In genomic region chr13:37925878-37926473, GRCh38 we compare ENCODE assay signal across 35 cellular contexts. TPM values are rescaled to one million over a fixed set of nuclear protein-coding genes. Genes with fewer than 3 reads are reported as not detected.
"Had no signal": no experiment of that assay in that cellular context is flagged by ENCODE, and none has a peak within 500 bp of the region (broad histone marks: within the 10 kb centered on the region; RNA-seq: fewer than 3 reads in every experiment).

No MANE protein-coding gene starts in this region.

- H3K4me1 ChIP-seq: ascending aorta, Peyer's patch had no signal

- H3K9ac ChIP-seq: KMS-11 had no signal

- H3K4me3 ChIP-seq: ascending aorta, Peyer's patch had no signal

- H3K36me3 ChIP-seq: ascending aorta, Peyer's patch had no signal

- H3K9me3 Mint-ChIP-seq: activated CD4-positive, alpha-beta memory T cell treated with anti-CD3 and anti-CD28 coated beads for 36 hours; activated naive CD8-positive, alpha-beta T cell treated with anti-CD3 and anti-CD28 coated beads for 36 hours had no signal

- H3K4me3 Mint-ChIP-seq: activated B cell treated with CpG ODN at 0.5 μM for 24 hours; activated CD4-positive, alpha-beta memory T cell treated with anti-CD3 and anti-CD28 coated beads for 36 hours; activated CD8-positive, alpha-beta memory T cell treated with anti-CD3 and anti-CD28 coated beads, Interleukin-2, amount 10 ng/mL, durations not matched to agents 7 days and 5 days; activated naive CD8-positive, alpha-beta T cell treated with anti-CD3 and anti-CD28 coated beads for 36 hours had no signal

- H3K27me3 ChIP-seq: ascending aorta, Peyer's patch had no signal

- H3K27ac ChIP-seq: ascending aorta, KMS-11, Peyer's patch, VCaP had no signal

- H3K4me2 ChIP-seq: KMS-11 had no signal

- H3K4me1 Mint-ChIP-seq: activated B cell treated with CpG ODN at 0.5 μM for 24 hours; activated CD8-positive, alpha-beta memory T cell treated with anti-CD3 and anti-CD28 coated beads, Interleukin-2, amount 10 ng/mL, durations not matched to agents 7 days and 5 days; activated naive CD8-positive, alpha-beta T cell treated with anti-CD3 and anti-CD28 coated beads for 36 hours had no signal

- H3K27me3 Mint-ChIP-seq: activated B cell treated with CpG ODN at 0.5 μM for 24 hours; activated CD4-positive, alpha-beta memory T cell treated with anti-CD3 and anti-CD28 coated beads for 36 hours; activated CD8-positive, alpha-beta memory T cell treated with anti-CD3 and anti-CD28 coated beads, Interleukin-2, amount 10 ng/mL, durations not matched to agents 7 days and 5 days; activated naive CD8-positive, alpha-beta T cell treated with anti-CD3 and anti-CD28 coated beads for 36 hours had no signal

- H3K9me3 ChIP-seq: ascending aorta, Peyer's patch had no signal

- H3K27ac Mint-ChIP-seq: activated B cell treated with CpG ODN at 0.5 μM for 24 hours; activated CD4-positive, alpha-beta memory T cell treated with anti-CD3 and anti-CD28 coated beads for 36 hours; activated CD8-positive, alpha-beta memory T cell treated with anti-CD3 and anti-CD28 coated beads, Interleukin-2, amount 10 ng/mL, durations not matched to agents 7 days and 5 days; activated naive CD8-positive, alpha-beta T cell treated with anti-CD3 and anti-CD28 coated beads for 36 hours had no signal

- ATAC-seq: activated CD8-positive, alpha-beta memory T cell treated with anti-CD3 and anti-CD28 coated beads, Interleukin-2, amount 10 ng/mL, durations not matched to agents 7 days and 5 days; PC-3 had no signal

- DNase-seq: activated B cell treated with CpG ODN at 0.5 μM for 24 hours; activated CD4-positive, alpha-beta memory T cell treated with anti-CD3 and anti-CD28 coated beads for 36 hours; activated CD4-positive, alpha-beta T cell treated with anti-CD3 and anti-CD28 coated beads for 4 hours; activated CD4-positive, alpha-beta T cell treated with anti-CD3 and anti-CD28 coated beads, Interleukin-2, amount 50 U/mL, for 1 hour; activated CD4-positive, CD25-positive, alpha-beta regulatory T cell treated with anti-CD3 and anti-CD28 coated beads, Interleukin-2, amount 50 U/mL, for 72 hours; activated CD8-positive, alpha-beta memory T cell treated with anti-CD3 and anti-CD28 coated beads for 24 hours; activated CD8-positive, alpha-beta memory T cell treated with anti-CD3 and anti-CD28 coated beads, Interleukin-2, amount 10 ng/mL, durations not matched to agents 7 days and 5 days; activated CD8-positive, alpha-beta memory T cell treated with anti-CD3 and anti-CD28 coated beads, Interleukin-2, amount 50 U/mL, for 48 hours; activated effector memory CD4-positive, alpha-beta T cell treated with anti-CD3 and anti-CD28 coated beads, Interleukin-2, amount 50 U/mL, for 16 hours; activated naive CD4-positive, alpha-beta T cell; activated naive CD4-positive, alpha-beta T cell treated with anti-CD3 and anti-CD28 coated beads, Interleukin-2, amount 50 U/mL, for 16 hours; activated naive CD8-positive, alpha-beta T cell treated with anti-CD3 and anti-CD28 coated beads for 36 hours; activated T-cell treated with anti-CD3 and anti-CD28 coated beads, Interleukin-2, amount 50 U/mL, for 48 hours; amniotic stem cell; NCI-H1092 treated with DMSO at 0.1 percent for 48 hours; NCI-H1417; NCI-H146; NCI-H187; NCI-H2029 treated with DMSO at 0.1 percent for 48 hours; NCI-H2107; NCI-H2171; NCI-H510A; NCI-H526; NCI-H748 treated with DMSO at 0.1 percent for 48 hours; NK-92 treated with Interleukin-12 subunit alpha and Interleukin-12 subunit beta, amount 100 ng/mL, for 24 hours; PC-3; Peyer's patch; RPMI8226; SW 1271; T-helper 1 cell; T-helper 2 cell; T-helper 9 cell had no signal

- H3K36me3 Mint-ChIP-seq: activated CD4-positive, alpha-beta memory T cell treated with anti-CD3 and anti-CD28 coated beads for 36 hours; activated CD8-positive, alpha-beta memory T cell treated with anti-CD3 and anti-CD28 coated beads, Interleukin-2, amount 10 ng/mL, durations not matched to agents 7 days and 5 days; activated naive CD8-positive, alpha-beta T cell treated with anti-CD3 and anti-CD28 coated beads for 36 hours had no signal

RNA-seq across cellular contexts. Expression of gene TRPC4, which starts 56.4 kb away (rescaled TPM):
- total RNA-seq: activated B cell treated with CpG ODN at 0.5 μM for 24 hours; activated CD4-positive, alpha-beta memory T cell treated with anti-CD3 and anti-CD28 coated beads for 36 hours; activated CD8-positive, alpha-beta memory T cell treated with anti-CD3 and anti-CD28 coated beads, Interleukin-2, amount 10 ng/mL, durations not matched to agents 7 days and 5 days; activated naive CD8-positive, alpha-beta T cell treated with anti-CD3 and anti-CD28 coated beads for 36 hours had no signal
